Comparison of ENCODE assay signal across 2 cellular contexts in the genomic region with DNA sequence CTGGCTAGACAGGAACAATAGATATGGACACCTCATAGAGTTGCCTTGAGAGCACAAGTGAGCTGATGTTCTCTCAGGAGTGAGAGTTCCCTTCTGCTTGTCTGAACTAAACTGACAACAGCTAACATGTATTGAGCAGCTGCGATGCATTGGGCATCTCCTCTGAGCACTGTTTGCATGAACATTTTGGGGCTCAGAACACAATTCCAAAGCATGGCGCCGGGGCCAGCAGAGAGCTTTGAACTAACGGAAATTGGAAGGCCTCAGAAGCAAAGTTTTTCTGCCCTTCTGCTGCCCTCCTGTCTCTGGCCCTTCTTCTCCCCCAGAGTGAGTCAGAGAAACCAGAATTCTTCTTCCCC.
TF ChIP-seq lines count a peak whose summit lies in the region.

No MANE protein-coding gene starts in this region.

TF ChIP-seq in HepG2, 621 proteins besides CTCF, POLR2A, EP300 and RAD21 (continues in another document):
- TF ChIP-seq, protein P1, sequence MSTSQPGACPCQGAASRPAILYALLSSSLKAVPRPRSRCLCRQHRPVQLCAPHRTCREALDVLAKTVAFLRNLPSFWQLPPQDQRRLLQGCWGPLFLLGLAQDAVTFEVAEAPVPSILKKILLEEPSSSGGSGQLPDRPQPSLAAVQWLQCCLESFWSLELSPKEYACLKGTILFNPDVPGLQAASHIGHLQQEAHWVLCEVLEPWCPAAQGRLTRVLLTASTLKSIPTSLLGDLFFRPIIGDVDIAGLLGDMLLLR (CRISPR knock-in tag; IDR thresholded peaks at IDR 0.05) = 0 out of 2 replicates have a peak, but pooled peaks have one; percentile 4
- TF ChIP-seq HIVEP1 (CRISPR knock-in tag; IDR thresholded peaks at IDR 0.05) (0 out of 2 replicates have a peak, but pooled peaks have one; percentile 8), ERF (CRISPR knock-in tag; IDR thresholded peaks at IDR 0.05) (no peak), RBM39 (IDR thresholded peaks at IDR 0.05; ENCODE audit: low read depth, low read length, poor library complexity, severe bottlenecking) (no peak), ARNT2 (CRISPR knock-in tag; IDR thresholded peaks at IDR 0.05; ENCODE audit: low read depth) (no peak), BRCA1 (CRISPR knock-in tag; IDR thresholded peaks at IDR 0.05) (no peak), ZNF337 (CRISPR knock-in tag; IDR thresholded peaks at IDR 0.05; ENCODE audit: borderline replicate concordance, low read depth) (no peak), AKAP8 (CRISPR knock-in tag; IDR thresholded peaks at IDR 0.05) (0 out of 2 replicates have a peak, but pooled peaks have one; percentile 10), PAF1 (CRISPR knock-in tag; IDR thresholded peaks at IDR 0.05) (no peak)
- TF ChIP-seq, protein P2, sequence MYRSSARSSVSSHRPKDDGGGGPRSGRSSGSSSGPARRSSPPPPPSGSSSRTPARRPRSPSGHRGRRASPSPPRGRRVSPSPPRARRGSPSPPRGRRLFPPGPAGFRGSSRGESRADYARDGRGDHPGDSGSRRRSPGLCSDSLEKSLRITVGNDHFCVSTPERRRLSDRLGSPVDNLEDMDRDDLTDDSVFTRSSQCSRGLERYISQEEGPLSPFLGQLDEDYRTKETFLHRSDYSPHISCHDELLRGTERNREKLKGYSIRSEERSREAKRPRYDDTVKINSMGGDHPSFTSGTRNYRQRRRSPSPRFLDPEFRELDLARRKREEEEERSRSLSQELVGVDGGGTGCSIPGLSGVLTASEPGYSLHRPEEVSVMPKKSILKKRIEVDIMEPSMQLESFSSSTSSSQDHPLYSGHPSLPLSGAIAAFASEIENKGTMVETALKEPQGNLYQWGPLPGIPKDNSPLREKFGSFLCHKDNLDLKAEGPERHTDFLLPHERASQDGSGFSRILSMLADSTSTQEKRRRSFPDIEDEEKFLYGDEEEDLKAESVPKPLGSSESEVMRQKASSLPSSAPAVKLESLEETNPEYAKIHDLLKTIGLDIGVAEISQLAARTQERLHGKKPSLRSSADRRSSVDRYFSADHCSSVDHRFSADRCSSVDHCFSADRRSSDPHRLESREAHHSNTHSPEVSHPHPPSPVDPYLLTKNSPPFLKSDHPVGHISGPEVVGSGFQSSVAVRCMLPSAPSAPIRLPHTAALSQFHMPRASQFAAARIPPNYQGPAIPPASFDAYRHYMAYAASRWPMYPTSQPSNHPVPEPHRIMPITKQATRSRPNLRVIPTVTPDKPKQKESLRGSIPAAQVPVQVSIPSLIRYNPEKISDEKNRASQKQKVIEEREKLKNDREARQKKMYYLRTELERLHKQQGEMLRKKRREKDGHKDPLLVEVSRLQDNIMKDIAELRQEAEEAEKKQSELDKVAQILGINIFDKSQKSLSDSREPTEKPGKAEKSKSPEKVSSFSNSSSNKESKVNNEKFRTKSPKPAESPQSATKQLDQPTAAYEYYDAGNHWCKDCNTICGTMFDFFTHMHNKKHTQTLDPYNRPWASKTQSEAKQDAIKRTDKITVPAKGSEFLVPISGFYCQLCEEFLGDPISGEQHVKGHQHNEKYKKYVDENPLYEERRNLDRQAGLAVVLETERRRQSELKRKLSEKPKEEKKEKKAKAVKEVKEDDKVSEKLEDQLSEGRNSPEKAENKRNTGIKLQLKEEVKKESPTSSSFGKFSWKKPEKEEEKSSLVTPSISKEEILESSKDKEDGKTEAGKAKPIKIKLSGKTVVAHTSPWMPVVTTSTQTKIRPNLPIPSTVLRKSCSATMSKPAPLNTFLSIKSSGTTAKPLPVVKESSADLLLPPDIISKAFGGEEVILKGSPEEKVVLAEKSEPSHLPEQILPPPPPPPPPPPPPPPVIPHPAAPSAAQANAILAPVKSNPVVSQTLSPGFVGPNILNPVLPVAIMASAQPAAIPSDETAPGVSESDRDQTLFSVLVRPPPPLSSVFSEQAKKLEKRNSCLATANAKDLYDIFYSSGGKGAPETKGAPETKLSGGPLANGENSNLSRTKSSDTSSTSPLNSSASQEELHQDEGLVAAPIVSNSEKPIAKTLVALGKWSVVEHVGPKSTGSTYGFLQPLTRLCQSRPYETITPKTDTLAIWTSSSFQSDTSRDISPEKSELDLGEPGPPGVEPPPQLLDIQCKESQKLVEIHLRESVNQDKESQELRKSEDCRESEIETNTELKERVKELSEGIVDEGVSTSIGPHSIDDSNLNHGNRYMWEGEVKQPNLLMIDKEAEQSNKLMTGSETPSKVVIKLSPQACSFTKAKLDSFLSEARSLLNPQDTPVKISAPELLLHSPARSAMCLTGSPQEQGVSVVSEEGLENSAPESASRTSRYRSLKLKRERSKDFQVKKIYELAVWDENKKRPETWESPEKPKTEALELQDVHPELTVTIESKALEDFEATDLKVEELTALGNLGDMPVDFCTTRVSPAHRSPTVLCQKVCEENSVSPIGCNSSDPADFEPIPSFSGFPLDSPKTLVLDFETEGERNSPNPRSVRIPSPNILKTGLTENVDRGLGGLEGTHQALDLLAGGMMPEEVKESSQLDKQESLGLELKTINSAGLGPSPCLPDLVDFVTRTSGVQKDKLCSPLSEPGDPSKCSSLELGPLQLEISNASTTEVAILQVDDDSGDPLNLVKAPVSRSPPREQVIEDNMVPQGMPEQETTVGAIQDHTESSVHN (CRISPR knock-in tag; IDR thresholded peaks at IDR 0.05) = 0 out of 2 replicates have a peak, but pooled peaks have one; percentile 16
- TF ChIP-seq, protein P3, sequence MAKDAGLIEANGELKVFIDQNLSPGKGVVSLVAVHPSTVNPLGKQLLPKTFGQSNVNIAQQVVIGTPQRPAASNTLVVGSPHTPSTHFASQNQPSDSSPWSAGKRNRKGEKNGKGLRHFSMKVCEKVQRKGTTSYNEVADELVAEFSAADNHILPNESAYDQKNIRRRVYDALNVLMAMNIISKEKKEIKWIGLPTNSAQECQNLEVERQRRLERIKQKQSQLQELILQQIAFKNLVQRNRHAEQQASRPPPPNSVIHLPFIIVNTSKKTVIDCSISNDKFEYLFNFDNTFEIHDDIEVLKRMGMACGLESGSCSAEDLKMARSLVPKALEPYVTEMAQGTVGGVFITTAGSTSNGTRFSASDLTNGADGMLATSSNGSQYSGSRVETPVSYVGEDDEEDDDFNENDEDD (CRISPR knock-in tag; IDR thresholded peaks at IDR 0.05; ENCODE audit: borderline replicate concordance) = no peak
- TF ChIP-seq, protein P4, sequence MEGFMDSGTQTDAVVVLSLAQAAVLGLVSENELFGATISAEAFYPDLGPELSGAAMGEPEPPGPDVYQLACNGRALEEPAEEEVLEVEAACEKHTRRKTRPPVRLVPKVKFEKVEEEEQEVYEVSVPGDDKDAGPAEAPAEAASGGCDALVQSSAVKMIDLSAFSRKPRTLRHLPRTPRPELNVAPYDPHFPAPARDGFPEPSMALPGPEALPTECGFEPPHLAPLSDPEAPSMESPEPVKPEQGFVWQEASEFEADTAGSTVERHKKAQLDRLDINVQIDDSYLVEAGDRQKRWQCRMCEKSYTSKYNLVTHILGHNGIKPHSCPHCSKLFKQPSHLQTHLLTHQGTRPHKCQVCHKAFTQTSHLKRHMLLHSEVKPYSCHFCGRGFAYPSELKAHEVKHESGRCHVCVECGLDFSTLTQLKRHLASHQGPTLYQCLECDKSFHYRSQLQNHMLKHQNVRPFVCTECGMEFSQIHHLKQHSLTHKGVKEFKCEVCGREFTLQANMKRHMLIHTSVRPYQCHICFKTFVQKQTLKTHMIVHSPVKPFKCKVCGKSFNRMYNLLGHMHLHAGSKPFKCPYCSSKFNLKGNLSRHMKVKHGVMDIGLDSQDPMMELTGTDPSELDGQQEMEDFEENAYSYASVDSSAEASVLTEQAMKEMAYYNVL (CRISPR knock-in tag; IDR thresholded peaks at IDR 0.05; ENCODE audit: borderline replicate concordance) = peak; percentile 8; the same call in 1 of the 2 replicates

TF ChIP-seq in endothelial cell of umbilical vein, 7 proteins besides CTCF, POLR2A, EP300 and RAD21:
- TF ChIP-seq JUN (IDR thresholded peaks at IDR 0.05; ENCODE audit: borderline replicate concordance, insufficient read depth, insufficient read length, low read depth) = no peak
- TF ChIP-seq POLR2AphosphoS5 (IDR thresholded peaks at IDR 0.05; ENCODE audit: insufficient read depth, low read depth, low read length) = peak; percentile 14
